22 cellular contexts compared by ENCODE assay signal in the genomic region with DNA sequence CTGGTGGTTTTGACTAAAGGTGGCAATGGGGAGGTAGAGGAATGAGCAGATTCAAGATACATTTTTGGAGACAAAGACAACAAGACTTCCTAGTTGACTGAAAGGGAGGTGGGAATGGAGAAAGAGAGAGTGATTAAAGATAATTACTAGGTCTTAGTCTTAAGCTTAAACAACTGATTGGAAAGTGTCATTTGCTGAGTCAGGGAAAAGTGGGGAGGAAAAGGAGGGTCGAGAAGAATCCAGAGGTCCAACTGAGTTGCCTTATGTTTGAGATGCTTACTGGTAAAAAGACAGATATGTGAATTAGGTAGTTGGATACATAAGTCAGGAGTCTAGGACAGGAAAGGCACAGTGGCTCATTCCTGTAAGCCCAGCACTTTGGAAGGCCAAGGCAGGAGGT.
DNase-seq lines count a peak whose midpoint lies in the region; ATAC-seq, FAIRE-seq and TF ChIP-seq lines count a peak whose summit lies in the region.
"Had no signal": no experiment of that assay in that cellular context is flagged by ENCODE, and none has a peak within 500 bp of the region (broad histone marks: within the 10 kb centered on the region; RNA-seq: fewer than 3 reads in every experiment).

No MANE protein-coding gene starts in this region.

- no peak overlapping the region for H2AFZ ChIP-seq in HepG2 (ENCODE audit: low read length)
- no peak overlapping the region for H2AFZ ChIP-seq in IMR-90 (replicated peaks; ENCODE audit: low read length, poor library complexity)
- H2AFZ ChIP-seq in H1 (ENCODE audit: low read length) = no peak overlapping the region

- H3K4me2 ChIP-seq in HepG2 (ENCODE audit: low read depth, low read length) = no peak overlapping the region
- no peak overlapping the region for H3K4me2 ChIP-seq in IMR-90 (ENCODE audit: low read depth, low read length)
- H3K4me2 ChIP-seq in H1 (ENCODE audit: insufficient read depth in 1 of 2, low read depth in 2 of 2, low read length in 2 of 2) = no peak overlapping the region
- H3K4me2 ChIP-seq: BLaER1 treated with 17β-estradiol and CSF1 and Interleukin-3, amounts not matched to agents 10 nM and 100 nM had no signal

- 4% methylated on average over 1 of the region's 1 CpG for WGBS in HepG2 (ENCODE audit: low lambda C conversion rate)
- 11% methylated on average over 1 of the region's 1 CpG for WGBS in right lobe of liver (ENCODE audit: insufficient coverage, low coverage, low lambda C conversion rate, missing lambda C conversion rate)
- WGBS in IMR-90 (ENCODE audit: extremely low coverage in 2 of 2, insufficient read length in 1 of 2), 2 experiments = no CpG with 5 or more reads among the region's 1 CpG
- 79% methylated on average over 1 of the region's 1 CpG; no CpG with 5 or more reads in 1 of the 2 experiments for WGBS in H1 (ENCODE audit: extremely low coverage in 1 of 2, insufficient coverage in 1 of 2, insufficient read length in 1 of 2, insufficient replicate concordance in 2 of 2, low coverage in 1 of 2, low lambda C conversion rate in 2 of 2, missing lambda C conversion rate in 1 of 2), 2 experiments

- H3K18ac ChIP-seq in IMR-90 (ENCODE audit: low read depth, low read length) (no peak overlapping the region), H1 (ENCODE audit: extremely low read depth, low read length) (no peak overlapping the region)

- CTCF ChIA-PET in HepG2 (lab: Yijun Ruan, JAX; ENCODE audit: low intra/inter-chr PET ratio, low total read pairs) (no interaction called here), IMR-90 (lab: Yijun Ruan, JAX) (no interaction called here), H1 (lab: Charles Lee; ENCODE audit: partially characterized antibody) (no interaction called here)

- H3K27ac ChIP-seq in HepG2 (ENCODE audit: extremely low read length, insufficient read depth, low read length) = no peak overlapping the region
- no peak overlapping the region for H3K27ac ChIP-seq in right lobe of liver
- no peak overlapping the region for H3K27ac ChIP-seq in IMR-90 (ENCODE audit: insufficient read depth, low read length)
- H3K27ac ChIP-seq in H1 (ENCODE audit: low read depth, low read length) = no peak overlapping the region
- H3K27ac ChIP-seq: BLaER1 treated with 17β-estradiol and CSF1 and Interleukin-3, amounts not matched to agents 10 nM and 100 nM; C4-2B had no signal

- H2BK120ac ChIP-seq in IMR-90 (ENCODE audit: low read depth, low read length) (no peak overlapping the region), H1 (replicated peaks; ENCODE audit: low read depth, low read length) (no peak overlapping the region)

- DNase-seq in HepG2 (ENCODE audit: low spot score) (no peak), right lobe of liver (no peak), IMR-90 (no peak), H1 (ENCODE audit: low read depth in 1 of 2, low spot score in 2 of 2) (no peak), ureter (ENCODE audit: low spot score) (no peak), NCI-H1048 (lab: John Stamatoyannopoulos, UW) (no peak)
- DNase-seq: 8988T; AML-193; Caco-2; Calu3; CD4-positive, alpha-beta T cell; CD8-positive, alpha-beta T cell; DMS79 treated with DMSO at 0.1 percent for 48 hours; GF-D8 had no signal

- H3K79me1 ChIP-seq in IMR-90 (ENCODE audit: low read depth in 1 of 2, low read length in 2 of 2) (no peaks in the 10 kb centered on the region), H1 (ENCODE audit: low read depth, low read length) (no peaks in the 10 kb centered on the region)

- no peaks in the 10 kb centered on the region for H3K27me3 ChIP-seq in HepG2 (ENCODE audit: control insufficient read depth in 1 of 2, insufficient read depth in 2 of 2, low read length in 2 of 2)
- H3K27me3 ChIP-seq in right lobe of liver = no peaks in the 10 kb centered on the region
- H3K27me3 ChIP-seq in IMR-90 (ENCODE audit: control insufficient read depth, insufficient read depth, low read length) = no peaks in the 10 kb centered on the region
- H3K27me3 ChIP-seq in H1 (replicated peaks in 1 of 4; ENCODE audit: control insufficient read depth in 3 of 4, extremely low read depth in 1 of 4, insufficient read depth in 3 of 4, low read length in 3 of 4) = no peaks in the 10 kb centered on the region
- H3K27me3 ChIP-seq: BLaER1 treated with 17β-estradiol and CSF1 and Interleukin-3, amounts not matched to agents 10 nM and 100 nM had no signal

- no peaks in the 10 kb centered on the region for H3K4me1 ChIP-seq in HepG2 (ENCODE audit: insufficient read depth, low read length)
- no peaks in the 10 kb centered on the region for H3K4me1 ChIP-seq in right lobe of liver
- H3K4me1 ChIP-seq in IMR-90 (ENCODE audit: control insufficient read depth, insufficient read depth, low read length) = no peaks in the 10 kb centered on the region
- H3K4me1 ChIP-seq in H1 (replicated peaks in 1 of 4; ENCODE audit: control insufficient read depth in 3 of 4, insufficient read depth in 4 of 4, low read length in 3 of 4) = no peaks in the 10 kb centered on the region
- H3K4me1 ChIP-seq: BLaER1 treated with 17β-estradiol and CSF1 and Interleukin-3, amounts not matched to agents 10 nM and 100 nM; Caco-2 had no signal

- H4K20me1 ChIP-seq in HepG2 (ENCODE audit: insufficient read depth, low read length) (no peaks in the 10 kb centered on the region), IMR-90 (ENCODE audit: insufficient read depth, low read length) (no peaks in the 10 kb centered on the region), H1 (replicated peaks in 1 of 2; ENCODE audit: control insufficient read depth in 1 of 2, insufficient read depth in 2 of 2, low read length in 2 of 2) (no peaks in the 10 kb centered on the region)
- H4K20me1 ChIP-seq: BLaER1 treated with 17β-estradiol and CSF1 and Interleukin-3, amounts not matched to agents 10 nM and 100 nM had no signal

- H3K9me1 ChIP-seq in IMR-90 (ENCODE audit: insufficient read depth, low read length) = no peaks in the 10 kb centered on the region

- TF ChIP-seq CTCF in HepG2 (CRISPR knock-in tag; IDR thresholded peaks at IDR 0.05) = no peak
- no peak for TF ChIP-seq CTCF in right lobe of liver (IDR thresholded peaks at IDR 0.05)
- TF ChIP-seq CTCF in IMR-90 (conservative IDR thresholded peaks at IDR 0.05; ENCODE audit: low read depth, low read length) = no peak
- TF ChIP-seq CTCF in H1 (IDR thresholded peaks at IDR 0.05; ENCODE audit: control extremely low read depth in 1 of 3, insufficient read depth in 1 of 3, low read depth in 1 of 3, low read length in 3 of 3) = no peak

- H3K4ac ChIP-seq in IMR-90 (ENCODE audit: low read depth, low read length) (no peak overlapping the region), H1 (replicated peaks; ENCODE audit: insufficient read length, low read depth, low read length) (no peak overlapping the region)

- intact Hi-C loops in HepG2 (cut with micrococcal nuclease; ENCODE audit: unreplicated experiment) = no loop called here
- intact Hi-C loops in right lobe of liver (cut with DNase I) = no loop called here
- intact Hi-C loops in IMR-90 (cut with micrococcal nuclease) = no loop called here

- dilution Hi-C loops in IMR-90 (cut with HindIII; ENCODE audit: low sequenced_read_pairs, unreplicated experiment) = no loop called here

- H2BK5ac ChIP-seq in IMR-90 (ENCODE audit: low read depth, low read length, poor library complexity, severe bottlenecking) (no peak overlapping the region), H1 (ENCODE audit: low read depth, low read length) (no peak overlapping the region)

- H3K79me2 ChIP-seq in HepG2 (ENCODE audit: insufficient read depth, low read length) = no peaks in the 10 kb centered on the region
- H3K79me2 ChIP-seq in H1 (ENCODE audit: control insufficient read depth in 1 of 2, insufficient read depth in 2 of 2, low read length in 2 of 2) = no peaks in the 10 kb centered on the region

- H2AK5ac ChIP-seq in IMR-90 (ENCODE audit: low read depth, low read length) (no peak overlapping the region), H1 (ENCODE audit: low read depth, low read length) (no peak overlapping the region)

- in situ Hi-C loops in HepG2 (cut with HindIII; ENCODE audit: extremely low pct_ligation_motif_present, low pct_unique_long_range_greater_than_20kb) = no loop called here
- in situ Hi-C loops in IMR-90 (cut with MboI; ENCODE audit: low sequenced_read_pairs) = no loop called here

- H3K56ac ChIP-seq in IMR-90 (ENCODE audit: extremely low read depth, insufficient read depth, low read length) (no peak overlapping the region), H1 (replicated peaks; ENCODE audit: insufficient read length, low read depth, low read length) (no peak overlapping the region)

- TF ChIP-seq POLR2A in HepG2 (IDR thresholded peaks at IDR 0.05; ENCODE audit: insufficient read depth in 1 of 2, low read depth in 2 of 2, low read length in 2 of 2) (no peak), right lobe of liver (IDR thresholded peaks at IDR 0.05) (no peak), IMR-90 (IDR thresholded peaks at IDR 0.05; ENCODE audit: low read depth, low read length) (no peak), H1 (IDR thresholded peaks at IDR 0.05; ENCODE audit: control extremely low read depth in 1 of 2, low read depth in 2 of 2, low read length in 2 of 2) (no peak)

- BruUV-seq in HepG2 (replicated peaks; lab: Mats Ljungman, UMichigan) (no TSS peak), IMR-90 (replicated peaks; lab: Mats Ljungman, UMichigan) (no TSS peak)

- POLR2A ChIA-PET in HepG2 (lab: Yijun Ruan, JAX) (no interaction called here), IMR-90 (lab: Charles Lee; ENCODE audit: unreplicated experiment) (no interaction called here), H1 (lab: Charles Lee; ENCODE audit: partially characterized antibody) (no interaction called here)

- TF ChIP-seq EP300 in HepG2 (IDR thresholded peaks at IDR 0.05; ENCODE audit: low read depth in 2 of 2, low read length in 2 of 2) (no peak), HepG2 (CRISPR knock-in tag; IDR thresholded peaks at IDR 0.05; ENCODE audit: borderline replicate concordance) (no peak), H1 (IDR thresholded peaks at IDR 0.05; ENCODE audit: borderline replicate concordance in 1 of 2, low read depth in 2 of 2, low read length in 2 of 2) (no peak)

- H3K14ac ChIP-seq in IMR-90 (replicated peaks; ENCODE audit: low read depth, low read length) (no peak overlapping the region), H1 (ENCODE audit: insufficient read length) (no peak overlapping the region)

- H3K23me2 ChIP-seq in H1 (ENCODE audit: low read depth, low read length) = no peaks in the 10 kb centered on the region; the same call in 1 of the 2 replicates

- H3K4me3 ChIP-seq in HepG2 (replicated peaks in 1 of 3; ENCODE audit: insufficient read depth in 1 of 3, low read depth in 2 of 3, low read length in 3 of 3) = no peak overlapping the region
- no peak overlapping the region for H3K4me3 ChIP-seq in right lobe of liver
- no peak overlapping the region for H3K4me3 ChIP-seq in IMR-90 (ENCODE audit: insufficient read depth, low read depth, low read length)
- H3K4me3 ChIP-seq in H1 (ENCODE audit: extremely low read depth in 1 of 4, insufficient read depth in 2 of 4, low read depth in 3 of 4, low read length in 4 of 4) = no peak overlapping the region
- H3K4me3 ChIP-seq: BLaER1 treated with 17β-estradiol and CSF1 and Interleukin-3, amounts not matched to agents 10 nM and 100 nM had no signal

- FAIRE-seq in HepG2 (lab: Jason Lieb, UNC) = no peak
- FAIRE-seq in H1 (lab: Jason Lieb, UNC) = no peak
- FAIRE-seq: A204.1, D721Med, G401.6, GM12891, GM19239 had no signal

- H3K36me3 ChIP-seq in HepG2 (replicated peaks in 1 of 2; ENCODE audit: control insufficient read depth in 1 of 2, insufficient read depth in 2 of 2, low read length in 2 of 2) = no peaks in the 10 kb centered on the region
- no peaks in the 10 kb centered on the region for H3K36me3 ChIP-seq in right lobe of liver
- no peaks in the 10 kb centered on the region for H3K36me3 ChIP-seq in IMR-90 (ENCODE audit: control insufficient read depth, insufficient read depth, low read length)
- no peaks in the 10 kb centered on the region for H3K36me3 ChIP-seq in H1 (ENCODE audit: control insufficient read depth in 2 of 4, insufficient read depth in 4 of 4, low read length in 3 of 4)
- H3K36me3 ChIP-seq: BLaER1 treated with 17β-estradiol and CSF1 and Interleukin-3, amounts not matched to agents 10 nM and 100 nM had no signal

- no peak overlapping the region for H4K8ac ChIP-seq in IMR-90 (ENCODE audit: low read depth in 2 of 2, low read length in 2 of 2)
- no peak overlapping the region for H4K8ac ChIP-seq in H1 (ENCODE audit: extremely low read depth, insufficient read depth, low read length)

- no peak overlapping the region for H2AK9ac ChIP-seq in IMR-90 (replicated peaks; ENCODE audit: low read depth, low read length, poor library complexity)

- H2BK15ac ChIP-seq in IMR-90 (ENCODE audit: low read depth, low read length) (no peak overlapping the region), H1 (ENCODE audit: low read length) (no peak overlapping the region)

- TF ChIP-seq RAD21 in HepG2 (CRISPR knock-in tag; IDR thresholded peaks at IDR 0.05) = no peak
- no peak for TF ChIP-seq RAD21 in IMR-90 (IDR thresholded peaks at IDR 0.05; ENCODE audit: low read length)
- TF ChIP-seq RAD21 in H1 (IDR thresholded peaks at IDR 0.05 in 1 of 2, conservative IDR thresholded peaks at IDR 0.05 in 1 of 2; ENCODE audit: low read depth in 2 of 2, low read length in 2 of 2) = no peak

- H3K9me3 ChIP-seq in HepG2 (ENCODE audit: low read length) = no peaks in the 10 kb centered on the region
- H3K9me3 ChIP-seq in right lobe of liver = no peaks in the 10 kb centered on the region
- H3K9me3 ChIP-seq in IMR-90 (ENCODE audit: control insufficient read depth, insufficient read depth, low read length) = 0 out of 2 replicates have a peak, but pooled peaks cover 3% of the 10 kb centered on the region
- H3K9me3 ChIP-seq in H1 (ENCODE audit: insufficient read depth in 2 of 2, low read depth in 1 of 2, low read length in 1 of 2) = no peaks in the 10 kb centered on the region
- H3K9me3 ChIP-seq: BLaER1 treated with 17β-estradiol and CSF1 and Interleukin-3, amounts not matched to agents 10 nM and 100 nM; Caco-2 had no signal

- no peak overlapping the region for H4K5ac ChIP-seq in IMR-90 (ENCODE audit: low read depth, low read length)
- no peak overlapping the region for H4K5ac ChIP-seq in H1 (ENCODE audit: insufficient read length, low read depth, low read length)

- H2BK20ac ChIP-seq in IMR-90 (ENCODE audit: low read depth, low read length) = no peak overlapping the region
- no peak overlapping the region for H2BK20ac ChIP-seq in H1 (ENCODE audit: low read length)

- H2BK12ac ChIP-seq in H1 (ENCODE audit: low read depth, low read length) = no peak overlapping the region

- H4K91ac ChIP-seq in IMR-90 (ENCODE audit: insufficient read depth, low read depth, low read length) (no peak overlapping the region), H1 (replicated peaks; ENCODE audit: insufficient read length, low read length) (no peak overlapping the region)

- ATAC-seq in HepG2 (no peak), right lobe of liver (no peak), IMR-90 (ENCODE audit: low read depth) (no peak), esophagus mucosa (no peak)
- ATAC-seq: CD8-positive, alpha-beta T cell had no signal

- no peak overlapping the region for H3K23ac ChIP-seq in IMR-90 (ENCODE audit: low read depth, low read length)
- no peak overlapping the region for H3K23ac ChIP-seq in H1 (ENCODE audit: insufficient read length)

- H3K9ac ChIP-seq in HepG2 (ENCODE audit: insufficient read depth, low read depth, low read length) (no peak overlapping the region), IMR-90 (ENCODE audit: low read depth, low read length) (no peak overlapping the region), H1 (replicated peaks in 1 of 4; ENCODE audit: extremely low read depth in 1 of 4, low read depth in 3 of 4, low read length in 3 of 4) (no peak overlapping the region)
- H3K9ac ChIP-seq: BLaER1 treated with 17β-estradiol and CSF1 and Interleukin-3, amounts not matched to agents 10 nM and 100 nM had no signal
